ENCODE assay signal across 8 cellular contexts in genomic region chr20:44187054-44187762, GRCh38. TPM values are rescaled to one million over a fixed set of nuclear protein-coding genes. Genes with fewer than 3 reads are reported as not detected.
A peak's percentile ranks its signal among the peaks of the same experiment; 100 is the strongest.
DNase-seq lines count a peak whose midpoint lies in the region; ATAC-seq and TF ChIP-seq lines count a peak whose summit lies in the region.

JPH2 (minus strand) TSS chr20:44187188; CDS start chr20:44186705, 483 bp downstream.

- no peaks in the 10 kb centered on the region for H3K9me3 Mint-ChIP-seq in activated T-helper 17 cell treated with anti-CD3 and anti-CD28 coated beads, Interleukin-2, amount 50 U/mL, for 72 hours

- DNase-seq in HS-5 (ENCODE audit: low read depth) = peak; percentile 83
- DNase-seq in adipocyte (ENCODE audit: low read depth) = peak; percentile 88
- peak; percentile 70 for DNase-seq in hepatocyte (ENCODE audit: low spot score)
- peak; percentile 79 to 91 for DNase-seq in gastrocnemius medialis
- DNase-seq in HUDEP-2 (lab: John Stamatoyannopoulos, UW; ENCODE audit: unreplicated experiment in 76 of 76) = no peak
- DNase-seq in activated effector memory CD4-positive, alpha-beta T cell treated with Interleukin-2 at 50 U/mL for 16 hours = no peak

- no peaks in the 10 kb centered on the region for H3K36me3 ChIP-seq in adipocyte (ENCODE audit: control insufficient read depth, insufficient read depth, low read length, severe bottlenecking)
- H3K36me3 ChIP-seq in hepatocyte (replicated peaks; ENCODE audit: insufficient read depth, low read depth) = no peaks in the 10 kb centered on the region
- H3K36me3 ChIP-seq in gastrocnemius medialis = no peaks in the 10 kb centered on the region

- no peaks in the 10 kb centered on the region for H3K4me1 Mint-ChIP-seq in activated T-helper 17 cell treated with anti-CD3 and anti-CD28 coated beads, Interleukin-2, amount 50 U/mL, for 72 hours

- H3K36me3 Mint-ChIP-seq in activated T-helper 17 cell treated with anti-CD3 and anti-CD28 coated beads, Interleukin-2, amount 50 U/mL, for 72 hours (ENCODE audit: low read depth) = no peaks in the 10 kb centered on the region

- H3K27me3 ChIP-seq in adipocyte (replicated peaks; ENCODE audit: control insufficient read depth, insufficient read depth, low read length) = peaks cover 9% of the 10 kb centered on the region
- no peaks in the 10 kb centered on the region for H3K27me3 ChIP-seq in hepatocyte
- no peaks in the 10 kb centered on the region for H3K27me3 ChIP-seq in gastrocnemius medialis

- H3K79me2 ChIP-seq in hepatocyte = no peaks in the 10 kb centered on the region

- H3K27ac ChIP-seq in hepatocyte = peak within 1 kb of the TSS; percentile 88
- peak within 1 kb of the TSS; percentile 92 to 98 (median 96) for H3K27ac ChIP-seq in gastrocnemius medialis

- ATAC-seq in gastrocnemius medialis = peak; percentile 65 to 70
- no peak for ATAC-seq in activated T-helper 17 cell treated with anti-CD3 and anti-CD28 coated beads, Interleukin-2, amount 50 U/mL, for 72 hours (replicated peaks)
- no peak for ATAC-seq in HG03196 (IDR thresholded peaks at IDR 0.05; ENCODE audit: unreplicated experiment)

- H3K4me2 ChIP-seq in hepatocyte = peak within 1 kb of the TSS; percentile 93

- H3K4me3 Mint-ChIP-seq in activated T-helper 17 cell treated with anti-CD3 and anti-CD28 coated beads, Interleukin-2, amount 50 U/mL, for 72 hours = no peak within 1 kb of the TSS

- H3K9me3 ChIP-seq in adipocyte (ENCODE audit: control insufficient read depth, low read length) = no peaks in the 10 kb centered on the region
- no peaks in the 10 kb centered on the region for H3K9me3 ChIP-seq in hepatocyte (ENCODE audit: low read depth)
- no peaks in the 10 kb centered on the region for H3K9me3 ChIP-seq in gastrocnemius medialis

- H3K9ac ChIP-seq in adipocyte (ENCODE audit: low read length) = peak within 1 kb of the TSS; percentile 71

- WGBS in hepatocyte (ENCODE audit: low lambda C conversion rate, missing lambda C conversion rate) = 8% methylated on average over 17 of the region's 24 CpGs

- H3K27ac Mint-ChIP-seq in activated T-helper 17 cell treated with anti-CD3 and anti-CD28 coated beads, Interleukin-2, amount 50 U/mL, for 72 hours = no peak within 1 kb of the TSS

- peaks cover 26% of the 10 kb centered on the region for H3K4me1 ChIP-seq in adipocyte (ENCODE audit: control insufficient read depth, insufficient read depth, low read length)
- H3K4me1 ChIP-seq in hepatocyte (ENCODE audit: insufficient read depth) = peaks cover 20% of the 10 kb centered on the region
- peaks cover 56 to 65% of the 10 kb centered on the region in 2 donors for H3K4me1 ChIP-seq in gastrocnemius medialis

- peaks cover 50% of the 10 kb centered on the region for H3K27me3 Mint-ChIP-seq in activated T-helper 17 cell treated with anti-CD3 and anti-CD28 coated beads, Interleukin-2, amount 50 U/mL, for 72 hours

- peak within 1 kb of the TSS; percentile 83 for H2AFZ ChIP-seq in hepatocyte

- no peaks in the 10 kb centered on the region for H4K20me1 ChIP-seq in hepatocyte (ENCODE audit: insufficient read depth, poor library complexity, severe bottlenecking)

- in situ Hi-C loops in gastrocnemius medialis (cut with MboI; ENCODE audit: low sequenced_read_pairs in 4 of 4) = loop anchor here in 2 of 4 donors (5.0 to 25.0 kb wide), 2 partner anchors 70 to 1150 kb away; partner anchors contain the start of gene SDC4 (in 1 of the 2)

- peak within 1 kb of the TSS; percentile 74 for H3K4me3 ChIP-seq in adipocyte (ENCODE audit: low read length)
- H3K4me3 ChIP-seq in hepatocyte = peak within 1 kb of the TSS; percentile 50
- H3K4me3 ChIP-seq in gastrocnemius medialis = peak within 1 kb of the TSS; percentile 70 to 77 (median 73)

- TF ChIP-seq CTCF in hepatocyte (IDR thresholded peaks at IDR 0.05; ENCODE audit: poor library complexity) (no peak), gastrocnemius medialis (IDR thresholded peaks at IDR 0.05 in 4 of 5, conservative IDR thresholded peaks at IDR 0.05 in 1 of 5) (no peak)

- H3K9me2 ChIP-seq in hepatocyte (replicated peaks; ENCODE audit: insufficient read depth) = no peaks in the 10 kb centered on the region

- TF ChIP-seq POLR2A in gastrocnemius medialis (IDR thresholded peaks at IDR 0.05) = peak; percentile 60 to 81

- intact Hi-C loops in gastrocnemius medialis (cut with DNase I; ENCODE audit: low total_unique reads) = loop anchor here (2.0 kb wide), 1 partner anchor 24 kb away; the partner anchor contains the start of gene OSER1

RNA-seq across cellular contexts. Expression of gene JPH2, which starts in this region (rescaled TPM):
- 5.7 and 6.6 TPM in 2 replicates for total RNA-seq in hepatocyte
- polyA plus RNA-seq in hepatocyte = 8.3 and 13.5 TPM in 2 replicates
- 10 to 100 TPM; 18.3 to 86.6 (median 38.0) TPM for total RNA-seq in gastrocnemius medialis
- total RNA-seq in activated T-helper 17 cell treated with anti-CD3 and anti-CD28 coated beads, Interleukin-2, amount 50 U/mL, for 72 hours = under 1 TPM; 0.09 to 0.42 TPM

Comparison
In these comparisons a context has a peak if more than half of its experiments do, and no peak if none do; other contexts are left out.
1. DNase-seq: peak in HS-5 (single experiment), adipocyte (single experiment), hepatocyte (single experiment) and gastrocnemius medialis (2 of 2); none in HUDEP-2 (0 of 76) and activated effector memory CD4-positive, alpha-beta T cell treated with Interleukin-2 at 50 U/mL for 16 hours (single experiment).
2. ATAC-seq: peak in gastrocnemius medialis (2 of 2); none in activated T-helper 17 cell treated with anti-CD3 and anti-CD28 coated beads, Interleukin-2, amount 50 U/mL, for 72 hours (single experiment) and HG03196 (single experiment).
3. Peak in every context shown above with its lines, with median percentiles within 50 percentile points of each other: H3K4me3 ChIP-seq.